In the genomic region with DNA sequence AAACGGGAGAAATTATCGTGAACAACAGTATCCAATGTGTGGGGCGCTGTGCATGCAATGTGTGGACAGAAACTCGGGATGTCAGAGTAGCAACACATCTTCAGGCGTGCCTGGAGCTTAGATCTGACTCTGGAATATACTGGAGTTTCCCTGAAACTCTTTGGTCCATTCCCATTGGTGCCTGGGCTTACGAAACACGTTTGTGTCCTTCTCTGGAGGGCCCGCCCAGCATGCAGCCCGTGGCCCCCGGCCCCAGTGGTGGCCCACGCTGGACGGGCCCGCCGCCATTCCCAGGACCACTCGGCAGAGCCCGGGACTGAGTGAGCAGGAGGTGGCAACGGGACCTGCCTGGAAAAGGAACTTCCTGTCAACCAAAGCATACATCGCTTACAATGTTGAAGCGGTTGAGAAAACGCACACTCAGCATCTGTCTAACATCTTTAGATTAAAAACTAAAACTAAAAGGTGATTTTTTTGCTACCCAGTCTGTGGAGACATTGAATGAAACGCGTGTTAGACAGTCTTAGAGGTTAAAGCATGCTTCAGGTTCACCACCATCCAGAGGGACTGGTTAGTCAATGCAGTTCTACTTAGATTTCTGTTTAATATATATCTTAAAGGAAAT, we compare ENCODE assay signal across 29 cellular contexts. TPM values are rescaled to one million over a fixed set of nuclear protein-coding genes. Genes with fewer than 3 reads are reported as not detected.
DNase-seq lines count a peak whose midpoint lies in the region; ATAC-seq and TF ChIP-seq lines count a peak whose summit lies in the region.
"Had no signal": no experiment of that assay in that cellular context is flagged by ENCODE, and none has a peak within 500 bp of the region (broad histone marks: within the 10 kb centered on the region; RNA-seq: fewer than 3 reads in every experiment).

No MANE protein-coding gene starts in this region.

- H3K36me3 Mint-ChIP-seq in Calu3 (ENCODE audit: insufficient read depth, unreplicated experiment) (peaks cover 19% of the 10 kb centered on the region), nephron (ENCODE audit: low read depth) (peaks cover 49% of the 10 kb centered on the region)

- H3K9me3 Mint-ChIP-seq in Calu3 (ENCODE audit: low read depth, unreplicated experiment) (no peaks in the 10 kb centered on the region), nephron (no peaks in the 10 kb centered on the region)
- H3K9me3 Mint-ChIP-seq: central memory CD8-positive, alpha-beta T cell; H9; natural killer cell had no signal

- H3K4me2 ChIP-seq in mammary epithelial cell (ENCODE audit: insufficient read depth, low read depth, low read length), result no peak overlapping the region

- H3K4me1 Mint-ChIP-seq in Calu3 (ENCODE audit: low read depth, unreplicated experiment) (no peaks in the 10 kb centered on the region), nephron (no peaks in the 10 kb centered on the region)
- H3K4me1 Mint-ChIP-seq: central memory CD8-positive, alpha-beta T cell; natural killer cell had no signal

- no peak for TF ChIP-seq POLR2A in upper lobe of left lung (IDR thresholded peaks at IDR 0.05)

- no peak overlapping the region for H2AFZ ChIP-seq in mammary epithelial cell (ENCODE audit: low read depth, low read length)

- in situ Hi-C loops in mammary epithelial cell (cut with MboI; ENCODE audit: low sequenced_read_pairs in 2 of 2), result no loop called here

- DNase-seq in Calu3, result no peak
- DNase-seq in mammary epithelial cell, result no peak
- DNase-seq in DMS79 (lab: John Stamatoyannopoulos, UW), result no peak
- DNase-seq in upper lobe of left lung, result no peak
- DNase-seq in cerebellar cortex (ENCODE audit: low spot score), result no peak
- DNase-seq: activated CD8-positive, alpha-beta memory T cell treated with anti-CD3 and anti-CD28 coated beads, Interleukin-2, amount 10 ng/mL, durations not matched to agents 7 days and 5 days; activated naive CD4-positive, alpha-beta T cell; activated T-cell treated with anti-CD3 and anti-CD28 coated beads, Interleukin-2, amount 50 U/mL, for 48 hours; dermis blood vessel endothelial cell; DMS79 treated with DMSO at 0.1 percent for 48 hours; GF-D8; H9; hypothalamus; left ventricle myocardium inferior; natural killer cell; NCI-H1048; NCI-H1694 treated with DMSO at 0.1 percent for 48 hours; NCI-H2171 treated with DMSO at 0.1 percent for 48 hours; NCI-H510A treated with DMSO at 0.1 percent for 48 hours; NK-92 treated with Interleukin-12 subunit alpha and Interleukin-12 subunit beta, amount 100 ng/mL, for 24 hours; spleen; SW 1271; T1000; tibial artery had no signal

- CTCF ChIA-PET in Calu3 (lab: Charles Lee), result no interaction called here
- CTCF ChIA-PET in mammary epithelial cell (lab: Charles Lee; ENCODE audit: low non-redundant PET), result no interaction called here

- H3K4me3 ChIP-seq in mammary epithelial cell (replicated peaks in 1 of 3; ENCODE audit: insufficient read depth in 1 of 3, low read depth in 2 of 3, low read length in 3 of 3), result no peak overlapping the region
- H3K4me3 ChIP-seq in upper lobe of left lung, result no peak overlapping the region
- H3K4me3 ChIP-seq: left ventricle myocardium inferior, pancreas, spleen, tibial artery had no signal

- BruUV-seq in Calu3 (replicated peaks; lab: Mats Ljungman, UMichigan) (TSS peak; percentile 71), mammary epithelial cell (replicated peaks; lab: Mats Ljungman, UMichigan) (TSS peak; percentile 53)

- H3K36me3 ChIP-seq in mammary epithelial cell (ENCODE audit: insufficient read depth, low read length) (peaks cover 20% of the 10 kb centered on the region), upper lobe of left lung (peaks cover 5 to 86% (median 67%) of the 10 kb centered on the region in 4 donors)

- H3K4me1 ChIP-seq in mammary epithelial cell (ENCODE audit: insufficient read depth, low read length) (no peaks in the 10 kb centered on the region), upper lobe of left lung (no peaks in the 10 kb centered on the region)
- H3K4me1 ChIP-seq: left ventricle myocardium inferior, pancreas, tibial artery had no signal

- H3K27ac Mint-ChIP-seq in Calu3 (ENCODE audit: unreplicated experiment) (no peak overlapping the region), nephron (peak overlapping the region; percentile 79 to 95 (median 83))
- H3K27ac Mint-ChIP-seq: activated CD8-positive, alpha-beta memory T cell treated with anti-CD3 and anti-CD28 coated beads, Interleukin-2, amount 10 ng/mL, durations not matched to agents 7 days and 5 days had no signal

- H3K27me3 ChIP-seq in mammary epithelial cell (ENCODE audit: insufficient read depth, low read length) (no peaks in the 10 kb centered on the region), upper lobe of left lung (no peaks in the 10 kb centered on the region)
- H3K27me3 ChIP-seq: pancreas, spleen, tibial artery had no signal

- TF ChIP-seq CTCF in Calu3 (IDR thresholded peaks at IDR 0.05; ENCODE audit: unreplicated experiment) (no peak), mammary epithelial cell (conservative IDR thresholded peaks at IDR 0.05 in 1 of 2, IDR thresholded peaks at IDR 0.05 in 1 of 2; ENCODE audit: extremely low read depth in 1 of 2, insufficient read depth in 1 of 2, low read depth in 1 of 2, low read length in 2 of 2) (no peak), nephron (IDR thresholded peaks at IDR 0.05; ENCODE audit: unreplicated experiment in 3 of 3) (no peak), upper lobe of left lung (IDR thresholded peaks at IDR 0.05) (no peak)

- no peaks in the 10 kb centered on the region for H3K79me2 ChIP-seq in mammary epithelial cell (ENCODE audit: insufficient read depth, low read length)

- 80% methylated on average over 19 of the region's 22 CpGs for WGBS in mammary epithelial cell (ENCODE audit: low coverage, missing lambda C conversion rate)
- 80 to 83% methylated on average over 22 of the region's 22 CpGs for WGBS in upper lobe of left lung, 2 donors

- H4K20me1 ChIP-seq in mammary epithelial cell (ENCODE audit: insufficient read depth, low read length), result no peaks in the 10 kb centered on the region

- H3K4me3 Mint-ChIP-seq in Calu3 (ENCODE audit: low read depth, unreplicated experiment), result no peak overlapping the region
- H3K4me3 Mint-ChIP-seq in nephron, result peak overlapping the region in 1 of 3 experiments; percentile 44
- H3K4me3 Mint-ChIP-seq: activated CD8-positive, alpha-beta memory T cell treated with anti-CD3 and anti-CD28 coated beads, Interleukin-2, amount 10 ng/mL, durations not matched to agents 7 days and 5 days; central memory CD8-positive, alpha-beta T cell; H9; natural killer cell had no signal

- no peak overlapping the region for H3K9ac ChIP-seq in mammary epithelial cell (ENCODE audit: insufficient read depth, low read length)

- H3K9me3 ChIP-seq in mammary epithelial cell (replicated peaks; ENCODE audit: insufficient read depth, low read length), result no peaks in the 10 kb centered on the region
- no peaks in the 10 kb centered on the region for H3K9me3 ChIP-seq in upper lobe of left lung
- H3K9me3 ChIP-seq: left ventricle myocardium inferior, pancreas, spleen, tibial artery had no signal

- no peak for ATAC-seq in upper lobe of left lung (ENCODE audit: low FRiP score in 2 of 2)
- ATAC-seq: activated CD8-positive, alpha-beta memory T cell treated with anti-CD3 and anti-CD28 coated beads, Interleukin-2, amount 10 ng/mL, durations not matched to agents 7 days and 5 days; natural killer cell; pancreas had no signal

- dilution Hi-C loops in mammary epithelial cell (cut with HindIII; ENCODE audit: low sequenced_read_pairs), result no loop called here

- TF ChIP-seq EP300 in upper lobe of left lung (IDR thresholded peaks at IDR 0.05), result no peak

- H3K27ac ChIP-seq in mammary epithelial cell (ENCODE audit: insufficient read depth, low read depth, low read length) (no peak overlapping the region), upper lobe of left lung (no peak overlapping the region)
- H3K27ac ChIP-seq: left ventricle myocardium inferior, pancreas, spleen, tibial artery had no signal

- H3K27me3 Mint-ChIP-seq in Calu3 (ENCODE audit: unreplicated experiment) (no peaks in the 10 kb centered on the region), nephron (ENCODE audit: low read depth) (no peaks in the 10 kb centered on the region)
- H3K27me3 Mint-ChIP-seq: activated CD8-positive, alpha-beta memory T cell treated with anti-CD3 and anti-CD28 coated beads, Interleukin-2, amount 10 ng/mL, durations not matched to agents 7 days and 5 days; central memory CD8-positive, alpha-beta T cell had no signal

- intact Hi-C loops in Calu3 (cut with micrococcal nuclease; ENCODE audit: unreplicated experiment), result no loop called here
- intact Hi-C loops in mammary epithelial cell (cut with micrococcal nuclease), result no loop called here

RNA-seq across cellular contexts. Expression of a gene that starts 19.3 kb away (rescaled TPM):
- total RNA-seq in Calu3 (2022), result 55.0 and 57.8 TPM in 2 replicates
- total RNA-seq in mammary epithelial cell, result 10 to 100 TPM; 52.7 to 94.3 TPM
- 38.1 TPM for polyA plus RNA-seq in mammary epithelial cell
- 51.2 TPM for polyA minus RNA-seq in mammary epithelial cell
- total RNA-seq in upper lobe of left lung, result 10 to 100 TPM; 39.8 to 83.2 (median 52.7) TPM

RNA-seq across cellular contexts. Expression of a gene that starts 36.8 kb away (rescaled TPM):
- total RNA-seq in Calu3 (2022) (12.0 and 12.2 TPM in 2 replicates), mammary epithelial cell (10 to 100 TPM in 1 of 2 donors, 1 to 10 TPM in 1; 3.3 to 13.3 TPM), upper lobe of left lung (10 to 100 TPM in 3 of 6 donors, 1 to 10 TPM in 3; 1.2 to 28.3 (median 13.4) TPM)
- polyA plus RNA-seq in mammary epithelial cell, result 2.1 TPM
- polyA minus RNA-seq in mammary epithelial cell, result 0.36 TPM
- total RNA-seq: mononuclear cell had no signal

RNA-seq across cellular contexts. Expression of a gene that starts 42.6 kb away (rescaled TPM):
- total RNA-seq in Calu3 (2022) (12.1 and 16.4 TPM in 2 replicates), mammary epithelial cell (10 to 100 TPM; 11.2 to 27.2 TPM), upper lobe of left lung (10 to 100 TPM in 5 of 6 donors, 1 to 10 TPM in 1; 5.2 to 28.0 (median 19.2) TPM)
- 11.5 TPM for polyA plus RNA-seq in mammary epithelial cell
- polyA minus RNA-seq in mammary epithelial cell, result 1.6 TPM

RNA-seq across cellular contexts. Expression of a gene that starts 42.7 kb away (rescaled TPM):
- total RNA-seq in Calu3 (2022), result 81.2 and 84.9 TPM in 2 replicates
- total RNA-seq in mammary epithelial cell, result 10 to 100 TPM; 33.3 to 88.1 TPM
- 71.0 TPM for polyA plus RNA-seq in mammary epithelial cell
- polyA minus RNA-seq in mammary epithelial cell, result 110 TPM
- total RNA-seq in upper lobe of left lung, result 10 to 100 TPM; 21.0 to 71.1 (median 36.1) TPM

RNA-seq across cellular contexts. Expression of a gene that starts 48.1 kb away (rescaled TPM):
- total RNA-seq in Calu3 (2022) (0.94 and 1.6 TPM in 2 replicates), mammary epithelial cell (1 to 10 TPM; 1.2 to 1.4 TPM), upper lobe of left lung (1 to 10 TPM in 1 of 6 donors, under 1 TPM in 1, not detected in 4; 0.37 to 1.1 TPM)
- polyA plus RNA-seq in mammary epithelial cell, result 0.23 TPM
- not detected for polyA minus RNA-seq in mammary epithelial cell
- total RNA-seq: dermis blood vessel endothelial cell, frontal cortex, spleen had no signal
